1 cellular context compared by ENCODE assay signal in the genomic region with DNA sequence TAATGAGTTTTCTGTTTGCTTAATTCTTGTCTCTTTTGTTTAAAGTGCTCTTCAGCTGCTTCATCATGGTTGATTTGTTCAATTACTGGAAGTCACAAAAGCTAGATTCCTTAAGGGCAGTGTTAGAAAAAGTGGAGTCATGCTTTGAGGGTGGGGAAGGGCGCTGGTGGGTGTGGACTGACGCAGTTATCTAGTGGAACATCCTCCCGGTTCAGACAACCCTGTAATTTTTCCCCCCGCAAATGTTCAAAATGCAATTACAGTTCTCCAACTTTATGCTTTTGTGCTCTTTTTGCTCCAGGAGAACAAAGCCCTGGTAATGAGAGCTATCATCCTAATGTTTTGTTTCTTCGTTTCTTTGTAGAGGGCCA.
TF ChIP-seq lines count a peak whose summit lies in the region.

No MANE protein-coding gene starts in this region.

TF ChIP-seq in GM23338, 12 proteins besides CTCF, POLR2A, EP300 and RAD21 (continued from another document):
- TF ChIP-seq, protein P1, sequence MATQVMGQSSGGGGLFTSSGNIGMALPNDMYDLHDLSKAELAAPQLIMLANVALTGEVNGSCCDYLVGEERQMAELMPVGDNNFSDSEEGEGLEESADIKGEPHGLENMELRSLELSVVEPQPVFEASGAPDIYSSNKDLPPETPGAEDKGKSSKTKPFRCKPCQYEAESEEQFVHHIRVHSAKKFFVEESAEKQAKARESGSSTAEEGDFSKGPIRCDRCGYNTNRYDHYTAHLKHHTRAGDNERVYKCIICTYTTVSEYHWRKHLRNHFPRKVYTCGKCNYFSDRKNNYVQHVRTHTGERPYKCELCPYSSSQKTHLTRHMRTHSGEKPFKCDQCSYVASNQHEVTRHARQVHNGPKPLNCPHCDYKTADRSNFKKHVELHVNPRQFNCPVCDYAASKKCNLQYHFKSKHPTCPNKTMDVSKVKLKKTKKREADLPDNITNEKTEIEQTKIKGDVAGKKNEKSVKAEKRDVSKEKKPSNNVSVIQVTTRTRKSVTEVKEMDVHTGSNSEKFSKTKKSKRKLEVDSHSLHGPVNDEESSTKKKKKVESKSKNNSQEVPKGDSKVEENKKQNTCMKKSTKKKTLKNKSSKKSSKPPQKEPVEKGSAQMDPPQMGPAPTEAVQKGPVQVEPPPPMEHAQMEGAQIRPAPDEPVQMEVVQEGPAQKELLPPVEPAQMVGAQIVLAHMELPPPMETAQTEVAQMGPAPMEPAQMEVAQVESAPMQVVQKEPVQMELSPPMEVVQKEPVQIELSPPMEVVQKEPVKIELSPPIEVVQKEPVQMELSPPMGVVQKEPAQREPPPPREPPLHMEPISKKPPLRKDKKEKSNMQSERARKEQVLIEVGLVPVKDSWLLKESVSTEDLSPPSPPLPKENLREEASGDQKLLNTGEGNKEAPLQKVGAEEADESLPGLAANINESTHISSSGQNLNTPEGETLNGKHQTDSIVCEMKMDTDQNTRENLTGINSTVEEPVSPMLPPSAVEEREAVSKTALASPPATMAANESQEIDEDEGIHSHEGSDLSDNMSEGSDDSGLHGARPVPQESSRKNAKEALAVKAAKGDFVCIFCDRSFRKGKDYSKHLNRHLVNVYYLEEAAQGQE (IDR thresholded peaks at IDR 0.05; ENCODE audit: unreplicated experiment) = no peak
- TF ChIP-seq JUNB (IDR thresholded peaks at IDR 0.05; ENCODE audit: unreplicated experiment) (no peak), ZNF331 (CRISPR knock-in tag; IDR thresholded peaks at IDR 0.05; ENCODE audit: low read depth) (no peak)
